Comparison of ENCODE assay signal across 7 cellular contexts in genomic region chr19:38057954-38058690, GRCh38.
DNase-seq lines count a peak whose midpoint lies in the region; ATAC-seq, FAIRE-seq and TF ChIP-seq lines count a peak whose summit lies in the region.

No MANE protein-coding gene starts in this region.

- H3K4me3 ChIP-seq in HUES48 (ENCODE audit: low read depth, low read length) (no peak overlapping the region), epithelial cell of esophagus (ENCODE audit: low read length) (no peak overlapping the region), small intestine (ENCODE audit: low read depth in 1 of 2, low read length in 2 of 2) (no peak overlapping the region), heart left ventricle (no peak overlapping the region)

- H3K27me3 ChIP-seq in HUES48 (ENCODE audit: control insufficient read depth, insufficient read depth, low read length) (no peaks in the 10 kb centered on the region), small intestine (ENCODE audit: control insufficient read depth in 2 of 2, insufficient read depth in 2 of 2, low read length in 2 of 2) (no peaks in the 10 kb centered on the region), heart left ventricle (no peaks in the 10 kb centered on the region)

- intact Hi-C loops in heart left ventricle (cut with DNase I): no loop called here

- no peak for FAIRE-seq in small intestine (lab: Jason Lieb, UNC)

- no peaks in the 10 kb centered on the region for H3K36me3 ChIP-seq in HUES48 (ENCODE audit: control insufficient read depth, insufficient read depth, low read length)
- no peaks in the 10 kb centered on the region for H3K36me3 ChIP-seq in small intestine (ENCODE audit: control insufficient read depth in 2 of 2, insufficient read depth in 2 of 2, low read length in 2 of 2)
- no peaks in the 10 kb centered on the region for H3K36me3 ChIP-seq in heart left ventricle

- DNase-seq in NCI-H345 treated with DMSO at 0.1 percent for 48 hours (lab: John Stamatoyannopoulos, UW; ENCODE audit: unreplicated experiment) (peak; percentile 99), epithelial cell of esophagus (ENCODE audit: low read depth) (peak; percentile 48), small intestine (peak; percentile 65), heart left ventricle (no peak)

- H3K27ac ChIP-seq in HUES48 (ENCODE audit: low read depth, low read length) (peak overlapping the region; percentile 37), small intestine (ENCODE audit: low read depth in 1 of 2, low read length in 1 of 2) (peak overlapping the region; percentile 9 to 19), heart left ventricle (no peak overlapping the region)

- no peak for ATAC-seq in GM18502 (IDR thresholded peaks at IDR 0.05; ENCODE audit: poor library complexity, unreplicated experiment)
- ATAC-seq in heart left ventricle: no peak
- ATAC-seq in HG02973 (IDR thresholded peaks at IDR 0.05; ENCODE audit: unreplicated experiment): no peak

- 56 to 59% (median 57%) methylated on average over 11 of the region's 11 CpGs for WGBS in small intestine, 3 donors
- 74 to 87% (median 80%) methylated on average over 7 to 11 of the region's 11 CpGs for WGBS in heart left ventricle, 4 donors

- TF ChIP-seq POLR2A in heart left ventricle (IDR thresholded peaks at IDR 0.05): no peak

- H3K9me3 ChIP-seq in HUES48 (ENCODE audit: control insufficient read depth, insufficient read depth, low read length) (no peaks in the 10 kb centered on the region), small intestine (ENCODE audit: control insufficient read depth, low read depth) (no peaks in the 10 kb centered on the region), heart left ventricle (no peaks in the 10 kb centered on the region)

- H3K4me1 ChIP-seq in HUES48 (ENCODE audit: control insufficient read depth, insufficient read depth, low read length): peaks cover 27% of the 10 kb centered on the region
- no peaks in the 10 kb centered on the region for H3K4me1 ChIP-seq in small intestine (ENCODE audit: control insufficient read depth in 2 of 2, insufficient read depth in 1 of 2, low read depth in 1 of 2, low read length in 1 of 2)
- H3K4me1 ChIP-seq in heart left ventricle: peaks cover 0 to 9% (median 0%) of the 10 kb centered on the region in 12 donors

- TF ChIP-seq CTCF in epithelial cell of esophagus (IDR thresholded peaks at IDR 0.05; ENCODE audit: insufficient read depth, low read depth, low read length, missing control alignments) (no peak), heart left ventricle (IDR thresholded peaks at IDR 0.05) (no peak)

- no peak overlapping the region for H3K9ac ChIP-seq in HUES48 (ENCODE audit: low read depth, low read length)

Comparison
In these comparisons a context has a peak if more than half of its experiments do, and no peak if none do; other contexts are left out.
1. H3K27ac ChIP-seq: peak in HUES48 (single experiment) and small intestine (2 of 2); none in heart left ventricle (0 of 12).
2. DNase-seq: peak in NCI-H345 treated with DMSO at 0.1 percent for 48 hours (single experiment), epithelial cell of esophagus (single experiment) and small intestine (single experiment); none in heart left ventricle (0 of 5).